In the genomic region with DNA sequence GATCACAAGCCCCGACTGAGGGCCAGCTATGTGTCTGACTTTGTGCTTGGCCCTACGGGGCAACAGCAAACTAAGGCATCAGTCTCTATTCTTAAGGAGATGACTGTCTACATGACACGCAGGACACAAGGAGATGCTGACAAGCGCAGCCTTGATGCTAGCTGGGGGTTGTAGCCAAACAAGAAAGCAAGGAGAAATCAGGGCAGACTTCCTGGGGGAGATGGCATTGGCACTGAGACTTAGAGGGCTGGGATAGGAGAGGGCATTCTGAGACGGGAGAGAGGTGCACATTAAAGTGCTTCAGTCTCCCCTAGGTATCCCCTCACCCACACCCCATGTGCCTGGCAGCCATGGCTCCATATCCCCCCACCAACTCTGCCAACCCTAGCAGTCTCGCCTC, we compare ENCODE assay signal across 28 cellular contexts.
"Had no signal": no experiment of that assay in that cellular context is flagged by ENCODE, and none has a peak within 500 bp of the region (broad histone marks: within the 10 kb centered on the region; RNA-seq: fewer than 3 reads in every experiment).

No MANE protein-coding gene starts in this region.

- FAIRE-seq: endometrium, islet of Langerhans, keratinocyte had no signal

- DNase-seq: colonic mucosa; cortex of kidney; effector CD8-positive, alpha-beta T cell; effector memory CD8-positive, alpha-beta T cell; endodermal cell; erythroblast; esophagus squamous epithelium; foreskin fibroblast; foreskin melanocyte; gastrocnemius medialis; glutamatergic neuron; head of caudate nucleus; heart right ventricle; hippocampal formation; left cardiac atrium; left lung; left ventricle myocardium superior; lower lobe of right lung; mesenchymal stem cell; mucosa of descending colon; naive B cell had no signal

- ATAC-seq: effector memory CD8-positive, alpha-beta T cell; esophagus mucosa; gastrocnemius medialis; heart right ventricle; left cardiac atrium; left lung; left ventricle myocardium superior; lower lobe of right lung; mucosa of descending colon had no signal

- H3K4me1 Mint-ChIP-seq: mesothelial cell of epicardium, naive B cell had no signal

- H3K4me3 ChIP-seq: colonic mucosa, esophagus squamous epithelium, gastrocnemius medialis, heart right ventricle, left lung, lower lobe of right lung, mucosa of descending colon had no signal

- H3K27ac Mint-ChIP-seq: dendritic cell treated with granulocyte-macrophage colony-stimulating factor and Interleukin-4, amounts not matched to agents 40 ng/mL and 50 ng/mL, for 4 days; effector memory CD8-positive, alpha-beta T cell; endodermal cell; mesothelial cell of epicardium; naive B cell had no signal

- H3K4me3 Mint-ChIP-seq: dendritic cell treated with granulocyte-macrophage colony-stimulating factor and Interleukin-4, amounts not matched to agents 40 ng/mL and 50 ng/mL, for 4 days; effector memory CD8-positive, alpha-beta T cell; endodermal cell; mesothelial cell of epicardium; naive B cell had no signal

- H3K9me3 ChIP-seq: colonic mucosa, gastrocnemius medialis, left lung, lower lobe of right lung, mucosa of descending colon had no signal

- H3K27me3 ChIP-seq: colonic mucosa had no signal

- H3K4me1 ChIP-seq: colonic mucosa, esophagus squamous epithelium, gastrocnemius medialis, heart right ventricle, left lung, lower lobe of right lung had no signal

- H3K36me3 ChIP-seq: colonic mucosa, esophagus squamous epithelium, gastrocnemius medialis, heart right ventricle, left lung, lower lobe of right lung had no signal

- H3K36me3 Mint-ChIP-seq: mesothelial cell of epicardium had no signal

- H3K27ac ChIP-seq: colonic mucosa, epithelial cell of prostate, esophagus squamous epithelium, gastrocnemius medialis, heart right ventricle, left lung, lower lobe of right lung had no signal

- H3K9me3 Mint-ChIP-seq: dendritic cell treated with granulocyte-macrophage colony-stimulating factor and Interleukin-4, amounts not matched to agents 40 ng/mL and 50 ng/mL, for 4 days; effector memory CD8-positive, alpha-beta T cell had no signal
